1 cellular context compared by ENCODE assay signal in genomic region chr12:56041579-56042429, GRCh38.
TF ChIP-seq lines count a peak whose summit lies in the region.

RPS26 (plus strand) TSS chr12:56041918; CDS start chr12:56042167, 249 bp downstream.

TF ChIP-seq in K562, 482 proteins besides CTCF, POLR2A, EP300 and RAD21 (continued from another document and continues in another):
- peak; percentile 58; the same call in 1 of the 2 replicates for TF ChIP-seq REST (CRISPR knock-in tag; IDR thresholded peaks at IDR 0.05; ENCODE audit: low read depth)
- TF ChIP-seq GTF2F1 (IDR thresholded peaks at IDR 0.05; ENCODE audit: low read depth, low read length): peak; percentile 49; the same call in 1 of the 2 replicates
- no peak for TF ChIP-seq MBD1 (CRISPR knock-in tag; IDR thresholded peaks at IDR 0.05)
- TF ChIP-seq ZNF232 (CRISPR knock-in tag; IDR thresholded peaks at IDR 0.05): 0 out of 2 replicates have a peak, but pooled peaks have one; percentile 16
- TF ChIP-seq ZNF449 (CRISPR knock-in tag; IDR thresholded peaks at IDR 0.05): no peak
- TF ChIP-seq ZNF407 (IDR thresholded peaks at IDR 0.05; ENCODE audit: low read depth): peak; percentile 70; the same call in 1 of the 2 replicates
- TF ChIP-seq MECOM (CRISPR knock-in tag; IDR thresholded peaks at IDR 0.05): peak; percentile 61; the same call in 1 of the 2 replicates
- 0 out of 2 replicates have a peak, but pooled peaks have one; percentile 50 for TF ChIP-seq ZNF551 (CRISPR knock-in tag; IDR thresholded peaks at IDR 0.05)
- TF ChIP-seq ZNF165 (CRISPR knock-in tag; IDR thresholded peaks at IDR 0.05; ENCODE audit: borderline replicate concordance): no peak
- no peak for TF ChIP-seq NCOA4 (IDR thresholded peaks at IDR 0.05; ENCODE audit: partially characterized antibody)
- TF ChIP-seq TFAP4 (CRISPR knock-in tag; IDR thresholded peaks at IDR 0.05; ENCODE audit: borderline replicate concordance): peak; percentile 70
- TF ChIP-seq PBX2 (CRISPR knock-in tag; IDR thresholded peaks at IDR 0.05; ENCODE audit: low read depth): no peak
- TF ChIP-seq PBX2 (tag; conservative IDR thresholded peaks at IDR 0.05; ENCODE audit: low read depth): peak; percentile 33; the same call in 1 of the 2 replicates
- no peak; the same call in 1 of the 2 replicates for TF ChIP-seq BACH1 (tag; IDR thresholded peaks at IDR 0.05)
- TF ChIP-seq ELF2 (CRISPR knock-in tag; IDR thresholded peaks at IDR 0.05): peak; percentile 92
- no peak for TF ChIP-seq ZNF184 (CRISPR knock-in tag; IDR thresholded peaks at IDR 0.05)
- peak; percentile 50; the same call in 1 of the 2 replicates for TF ChIP-seq JUND (IDR thresholded peaks at IDR 0.05; ENCODE audit: borderline replicate concordance, low read depth, low read length)
- TF ChIP-seq JUND (tag; IDR thresholded peaks at IDR 0.05; ENCODE audit: borderline replicate concordance, low read depth, low read length): peak; percentile 83; the same call in 2 of the 3 replicates
- 0 out of 2 replicates have a peak, but pooled peaks have one; percentile 31 for TF ChIP-seq NCOA6 (IDR thresholded peaks at IDR 0.05)
- no peak for TF ChIP-seq LCOR (CRISPR knock-in tag; IDR thresholded peaks at IDR 0.05)
- peak in 1 of 2 experiments; percentile 72; a peak in 1 of 4 replicates for TF ChIP-seq TRIM24 (IDR thresholded peaks at IDR 0.05)
- peak; percentile 79 for TF ChIP-seq DDX20 (tag; IDR thresholded peaks at IDR 0.05; ENCODE audit: low read depth)
- TF ChIP-seq RBM22 (IDR thresholded peaks at IDR 0.05; ENCODE audit: low read depth, low read length, poor library complexity, severe bottlenecking): peak; percentile 76
- TF ChIP-seq HDAC8 (tag; IDR thresholded peaks at IDR 0.05): peak; percentile 88
- TF ChIP-seq TAF1 (IDR thresholded peaks at IDR 0.05; ENCODE audit: control insufficient read depth, extremely low read depth, insufficient read depth, low read length, severe bottlenecking): peak; percentile 99
- TF ChIP-seq SAFB2 (IDR thresholded peaks at IDR 0.05; ENCODE audit: borderline replicate concordance, low read depth, low read length, severe bottlenecking): no peak
- peak; percentile 20; the same call in 1 of the 2 replicates for TF ChIP-seq KHSRP (IDR thresholded peaks at IDR 0.05)
- TF ChIP-seq ZBTB11 (CRISPR knock-in tag; IDR thresholded peaks at IDR 0.05): peak in 1 of 3 experiments; percentile 88; a peak in 2 of 6 replicates
- 0 out of 2 replicates have a peak, but pooled peaks have one; percentile 28 for TF ChIP-seq ZFPM2 (CRISPR knock-in tag; IDR thresholded peaks at IDR 0.05)
